ENCODE assay signal across 8 cellular contexts in genomic region chr17:31321481-31321880, GRCh38. TPM values are rescaled to one million over a fixed set of nuclear protein-coding genes. Genes with fewer than 3 reads are reported as not detected.
A peak's percentile ranks its signal among the peaks of the same experiment; 100 is the strongest.
DNase-seq lines count a peak whose midpoint lies in the region; ATAC-seq and TF ChIP-seq lines count a peak whose summit lies in the region.

EVI2A (minus strand) TSS chr17:31321622; CDS start chr17:31319013, 2,609 bp downstream.

- no peaks in the 10 kb centered on the region for H3K9me3 ChIP-seq in SU-DHL-6 (ENCODE audit: insufficient read depth, low read length)

- H3K27ac Mint-ChIP-seq in activated naive CD8-positive, alpha-beta T cell treated with anti-CD3 and anti-CD28 coated beads, Interleukin-2, amount 10 ng/mL, durations not matched to agents 7 days and 5 days, result peak within 1 kb of the TSS; percentile 97

- no peaks in the 10 kb centered on the region for H3K9me2 ChIP-seq in SU-DHL-6 (replicated peaks; ENCODE audit: insufficient read depth, low read length)

- peak within 1 kb of the TSS; percentile 76 for H3K4me3 ChIP-seq in SU-DHL-6 (ENCODE audit: insufficient read depth, low read length, poor library complexity, severe bottlenecking)

- no peaks in the 10 kb centered on the region for H3K27me3 ChIP-seq in SU-DHL-6 (ENCODE audit: low read length)

- H3K36me3 ChIP-seq in SU-DHL-6 (ENCODE audit: low read length), result no peaks in the 10 kb centered on the region

- POLR2A ChIA-PET in activated naive CD8-positive, alpha-beta T cell treated with anti-CD3 and anti-CD28 coated beads, Interleukin-2, amount 10 ng/mL, durations not matched to agents 7 days and 5 days (lab: Charles Lee), result interaction anchor here (0.6 to 2.1 kb wide), 6 partner anchors 10 to 187 kb away, joined by 3 to 54 read pairs (median 7); partner anchors contain the start of gene EVI2B

- H3K4me3 Mint-ChIP-seq in activated naive CD8-positive, alpha-beta T cell treated with anti-CD3 and anti-CD28 coated beads, Interleukin-2, amount 10 ng/mL, durations not matched to agents 7 days and 5 days, result peak within 1 kb of the TSS; percentile 89

- no peaks in the 10 kb centered on the region for H4K20me1 ChIP-seq in SU-DHL-6 (ENCODE audit: low read depth, low read length)

- peak; percentile 62 for DNase-seq in activated gamma-delta T cell treated with Interleukin-2 at 50 U/mL for 16 hours
- no peak for DNase-seq in activated gamma-delta T cell (lab: John Stamatoyannopoulos, UW)
- DNase-seq in activated naive CD8-positive, alpha-beta T cell treated with anti-CD3 and anti-CD28 coated beads, Interleukin-2, amount 10 ng/mL, durations not matched to agents 7 days and 5 days, result peak; percentile 50
- peak; percentile 23 for DNase-seq in iPS-NIHi11 (ENCODE audit: low spot score)
- peak; percentile 85 for DNase-seq in stimulated activated CD4-positive, alpha-beta T cell treated with anti-CD3 and anti-CD28 coated beads, Interleukin-4, amount 100 ng/mL, for 24 hours
- no peak for DNase-seq in NCI-H510A treated with DMSO at 0.1 percent for 48 hours (lab: John Stamatoyannopoulos, UW)

- peaks cover 22% of the 10 kb centered on the region for H3K36me3 Mint-ChIP-seq in activated naive CD8-positive, alpha-beta T cell treated with anti-CD3 and anti-CD28 coated beads, Interleukin-2, amount 10 ng/mL, durations not matched to agents 7 days and 5 days

- no peaks in the 10 kb centered on the region for H3K9me3 Mint-ChIP-seq in activated naive CD8-positive, alpha-beta T cell treated with anti-CD3 and anti-CD28 coated beads, Interleukin-2, amount 10 ng/mL, durations not matched to agents 7 days and 5 days

- peak; percentile 94 for ATAC-seq in activated naive CD8-positive, alpha-beta T cell treated with anti-CD3 and anti-CD28 coated beads, Interleukin-2, amount 10 ng/mL, durations not matched to agents 7 days and 5 days (ENCODE audit: low read depth)
- no peak for ATAC-seq in GM19455 (IDR thresholded peaks at IDR 0.05; ENCODE audit: unreplicated experiment)

- peaks cover 22% of the 10 kb centered on the region for H3K4me1 Mint-ChIP-seq in activated naive CD8-positive, alpha-beta T cell treated with anti-CD3 and anti-CD28 coated beads, Interleukin-2, amount 10 ng/mL, durations not matched to agents 7 days and 5 days

- TF ChIP-seq CTCF in SU-DHL-6 (IDR thresholded peaks at IDR 0.05; ENCODE audit: insufficient read depth, low read length, poor library complexity, severe bottlenecking), result no peak

- H3K79me2 ChIP-seq in SU-DHL-6 (ENCODE audit: insufficient read depth, low read length), result peaks cover 40% of the 10 kb centered on the region

- no peak within 1 kb of the TSS for H2AFZ ChIP-seq in SU-DHL-6 (ENCODE audit: low read depth, low read length, severe bottlenecking)

- H3K27ac ChIP-seq in SU-DHL-6 (ENCODE audit: low read depth, low read length), result peak within 1 kb of the TSS; percentile 100

- H3K4me2 ChIP-seq in SU-DHL-6 (ENCODE audit: low read depth, low read length, poor library complexity, severe bottlenecking), result peak within 1 kb of the TSS; percentile 100

- H3F3A ChIP-seq in SU-DHL-6 (ENCODE audit: insufficient read depth), result peaks cover 54% of the 10 kb centered on the region

- no peaks in the 10 kb centered on the region for H3K27me3 Mint-ChIP-seq in activated naive CD8-positive, alpha-beta T cell treated with anti-CD3 and anti-CD28 coated beads, Interleukin-2, amount 10 ng/mL, durations not matched to agents 7 days and 5 days

- peak within 1 kb of the TSS; percentile 67 for H3K9ac ChIP-seq in SU-DHL-6 (ENCODE audit: low read length)

RNA-seq across cellular contexts. Expression of gene EVI2A, which starts in this region (rescaled TPM):
- 10 to 100 TPM; 74.9 to 78.3 TPM for total RNA-seq in activated naive CD8-positive, alpha-beta T cell treated with anti-CD3 and anti-CD28 coated beads, Interleukin-2, amount 10 ng/mL, durations not matched to agents 7 days and 5 days

Comparison
In these comparisons a context has a peak if more than half of its experiments do, and no peak if none do; other contexts are left out.
1. DNase-seq: peak in activated gamma-delta T cell treated with Interleukin-2 at 50 U/mL for 16 hours (single experiment), activated naive CD8-positive, alpha-beta T cell treated with anti-CD3 and anti-CD28 coated beads, Interleukin-2, amount 10 ng/mL, durations not matched to agents 7 days and 5 days (single experiment), iPS-NIHi11 (single experiment) and stimulated activated CD4-positive, alpha-beta T cell treated with anti-CD3 and anti-CD28 coated beads, Interleukin-4, amount 100 ng/mL, for 24 hours (single experiment); none in activated gamma-delta T cell (single experiment) and NCI-H510A treated with DMSO at 0.1 percent for 48 hours (single experiment).